Comparison of ENCODE assay signal across 8 cellular contexts in genomic region chr5:107248065-107248695, GRCh38.
A peak's percentile ranks its signal among the peaks of the same experiment; 100 is the strongest.
DNase-seq lines count a peak whose midpoint lies in the region; ATAC-seq and TF ChIP-seq lines count a peak whose summit lies in the region.

No MANE protein-coding gene starts in this region.

- no peak overlapping the region for H3K4me2 ChIP-seq in OCI-LY3 (ENCODE audit: low read length)

- no peaks in the 10 kb centered on the region for H3K36me3 ChIP-seq in OCI-LY3 (replicated peaks; ENCODE audit: low read depth, low read length)
- H3K36me3 ChIP-seq in body of pancreas (replicated peaks in 1 of 2; ENCODE audit: insufficient read depth in 1 of 2, low read depth in 2 of 2) = no peaks in the 10 kb centered on the region

- H3K9ac ChIP-seq in OCI-LY3 (ENCODE audit: low read length) = no peak overlapping the region

- peaks cover 3% of the 10 kb centered on the region; the same call in 1 of the 2 replicates for H3K27me3 ChIP-seq in OCI-LY3 (ENCODE audit: low read depth, low read length)
- no peaks in the 10 kb centered on the region for H3K27me3 ChIP-seq in body of pancreas

- no peaks in the 10 kb centered on the region for H3K79me2 ChIP-seq in OCI-LY3 (ENCODE audit: low read length)

- H3K9me3 ChIP-seq in OCI-LY3 (ENCODE audit: insufficient read depth, low read length) (no peaks in the 10 kb centered on the region), body of pancreas (no peaks in the 10 kb centered on the region)

- no peak for TF ChIP-seq POLR2A in body of pancreas (IDR thresholded peaks at IDR 0.05)

- H3K27ac ChIP-seq in OCI-LY3 (ENCODE audit: low read length) (no peak overlapping the region), body of pancreas (no peak overlapping the region)

- POLR2A ChIA-PET in HEK293T (lab: Yijun Ruan, JAX) = no interaction called here

- H3K4me1 ChIP-seq in OCI-LY3 (ENCODE audit: low read length) = no peaks in the 10 kb centered on the region
- no peaks in the 10 kb centered on the region for H3K4me1 ChIP-seq in body of pancreas

- intact Hi-C loops in body of pancreas (cut with DNase I) = no loop called here

- H3K4me3 ChIP-seq in OCI-LY3 (ENCODE audit: low read length) (no peak overlapping the region), body of pancreas (no peak overlapping the region)

- H4K20me1 ChIP-seq in OCI-LY3 (ENCODE audit: insufficient read depth, low read length) = no peaks in the 10 kb centered on the region

- ATAC-seq in body of pancreas = no peak
- no peak for ATAC-seq in HG03565 (IDR thresholded peaks at IDR 0.05; ENCODE audit: unreplicated experiment)

- H2AFZ ChIP-seq in OCI-LY3 (ENCODE audit: low read depth, low read length) = no peak overlapping the region

- CTCF ChIA-PET in HEK293T (lab: Yijun Ruan, JAX) = interaction anchor here (0.8 to 1.7 kb wide), 7 partner anchors 13 to 433 kb away, joined by 3 to 4 read pairs (median 3); no protein-coding TSS in a partner anchor

- 40 to 43% methylated on average over 10 of the region's 10 CpGs for WGBS in body of pancreas, 2 donors

- DNase-seq in NCI-H524 (lab: John Stamatoyannopoulos, UW) (peak; percentile 28 to 52), NCI-H524 treated with DMSO at 0.1 percent for 48 hours (lab: John Stamatoyannopoulos, UW) (no peak), HEK293T (ENCODE audit: extremely low spot score) (peak; percentile 60), body of pancreas (peak; percentile 68 to 77 (median 72)), islet precursor cell (peak; percentile 58)
- DNase-seq in stimulated activated CD4-positive, alpha-beta T cell treated with anti-CD3 and anti-CD28 coated beads, TNF-alpha, amount 100 ng/mL, for 48 hours (ENCODE audit: low read depth in 3 of 3) = peak in 2 of 3 donors; percentile 27 to 28

- TF ChIP-seq CTCF in OCI-LY3 (IDR thresholded peaks at IDR 0.05; ENCODE audit: low read depth, low read length) (peak; percentile 69), body of pancreas (IDR thresholded peaks at IDR 0.05) (peak; percentile 60 to 90 (median 73))

TF ChIP-seq in HEK293T, 16 proteins besides CTCF, POLR2A, EP300 and RAD21:
- TF ChIP-seq L3MBTL2 (conservative IDR thresholded peaks at IDR 0.05) = 0 out of 2 replicates have a peak, but pooled peaks have one; percentile 22
- TF ChIP-seq FOXK2 (IDR thresholded peaks at IDR 0.05) = no peak
- no peak for TF ChIP-seq LEF1 (IDR thresholded peaks at IDR 0.05; ENCODE audit: borderline replicate concordance)
- no peak for TF ChIP-seq ARNT (IDR thresholded peaks at IDR 0.05)
- TF ChIP-seq ZNF384 (IDR thresholded peaks at IDR 0.05) = no peak
